8 cellular contexts compared by ENCODE assay signal in the genomic region with DNA sequence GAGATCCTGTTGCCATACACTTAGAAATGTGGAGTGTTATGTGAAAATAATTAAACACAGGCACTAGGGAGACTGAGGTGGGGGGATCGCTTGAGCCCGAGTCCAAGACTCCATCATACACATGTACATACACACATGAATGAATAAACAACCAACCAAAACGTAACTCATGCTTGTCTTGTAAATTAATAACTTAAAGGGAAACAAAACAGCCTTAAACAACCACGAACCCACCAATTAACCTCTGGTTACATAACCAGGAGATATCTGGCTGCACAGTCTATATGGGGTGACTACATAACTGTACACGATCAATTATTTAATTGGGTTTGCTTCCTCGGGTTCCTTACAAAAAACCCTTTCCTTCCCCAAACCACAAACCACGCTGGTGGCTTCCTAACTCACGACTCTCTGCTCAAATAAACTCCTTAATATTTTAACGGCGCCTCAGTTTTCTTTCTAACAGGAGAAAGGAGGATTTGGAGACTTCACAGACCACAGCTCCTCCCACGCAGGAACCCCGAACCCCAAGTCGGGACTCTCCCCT. TPM values are rescaled to one million over a fixed set of nuclear protein-coding genes. Genes with fewer than 3 reads are reported as not detected.
DNase-seq lines count a peak whose midpoint lies in the region; ATAC-seq, FAIRE-seq and TF ChIP-seq lines count a peak whose summit lies in the region.

No MANE protein-coding gene starts in this region.

- peaks cover 8% of the 10 kb centered on the region; the same call in 1 of the 2 replicates for H3K9me3 ChIP-seq in SU-DHL-6 (ENCODE audit: insufficient read depth, low read length)

- H3F3A ChIP-seq in SU-DHL-6 (ENCODE audit: insufficient read depth) = no peaks in the 10 kb centered on the region

- peaks cover 21% of the 10 kb centered on the region; the same call in 1 of the 2 replicates for H3K36me3 ChIP-seq in SU-DHL-6 (ENCODE audit: low read length)

- TF ChIP-seq POLR2A in GM12892 (IDR thresholded peaks at IDR 0.05; ENCODE audit: low read depth, low read length) = no peak

- peak overlapping the region; percentile 81 for H3K4me3 ChIP-seq in GM12875 (ENCODE audit: low read depth, low read length)
- peak overlapping the region; percentile 96 for H3K4me3 ChIP-seq in SU-DHL-6 (ENCODE audit: insufficient read depth, low read length, poor library complexity, severe bottlenecking)
- H3K4me3 ChIP-seq in fibroblast of the aortic adventitia (ENCODE audit: low read depth, low read length) = peak overlapping the region; percentile 82

- H3K9me2 ChIP-seq in SU-DHL-6 (replicated peaks; ENCODE audit: insufficient read depth, low read length) = no peaks in the 10 kb centered on the region

- H2AFZ ChIP-seq in SU-DHL-6 (ENCODE audit: low read depth, low read length, severe bottlenecking) = peak overlapping the region; percentile 87

- H3K4me2 ChIP-seq in SU-DHL-6 (ENCODE audit: low read depth, low read length, poor library complexity, severe bottlenecking) = peak overlapping the region; percentile 89

- no peaks in the 10 kb centered on the region for H4K20me1 ChIP-seq in SU-DHL-6 (ENCODE audit: low read depth, low read length)

- H3K27ac ChIP-seq in SU-DHL-6 (ENCODE audit: low read depth, low read length) = peak overlapping the region; percentile 40

- H3K9ac ChIP-seq in SU-DHL-6 (ENCODE audit: low read length) = peak overlapping the region; percentile 83

- TF ChIP-seq CTCF in GM12875 (IDR thresholded peaks at IDR 0.05; ENCODE audit: borderline replicate concordance, insufficient read depth, low read depth, low read length) (no peak), SU-DHL-6 (IDR thresholded peaks at IDR 0.05; ENCODE audit: insufficient read depth, low read length, poor library complexity, severe bottlenecking) (no peak), fibroblast of the aortic adventitia (IDR thresholded peaks at IDR 0.05; ENCODE audit: insufficient read depth, low read length) (no peak)

- no peak for FAIRE-seq in GM12892 (lab: Jason Lieb, UNC)

- DNase-seq in fibroblast of the aortic adventitia (ENCODE audit: low read depth) = peak; percentile 11
- peak; percentile 8 for DNase-seq in pons (ENCODE audit: low spot score)
- DNase-seq in ecto neural progenitor cell (ENCODE audit: low spot score) = no peak
- DNase-seq in GM12892 (ENCODE audit: insufficient read length) = no peak
- no peak for DNase-seq in NCI-H1417 (lab: John Stamatoyannopoulos, UW)

- ATAC-seq in HG02763 (IDR thresholded peaks at IDR 0.05; ENCODE audit: unreplicated experiment) = peak; percentile 16

- peaks cover 55% of the 10 kb centered on the region for H3K79me2 ChIP-seq in SU-DHL-6 (ENCODE audit: insufficient read depth, low read length)

- no peaks in the 10 kb centered on the region for H3K27me3 ChIP-seq in SU-DHL-6 (ENCODE audit: low read length)

RNA-seq across cellular contexts. Expression of a gene that starts 0.8 kb away (rescaled TPM):
- total RNA-seq in fibroblast of the aortic adventitia (ENCODE audit: low replicate concordance) = 2.0 and 3.6 TPM in 2 replicates
- 4.5 TPM for polyA plus RNA-seq in GM12892 (2012; ENCODE audit: missing spikeins)

RNA-seq across cellular contexts. Expression of a gene that starts 26.3 kb away (rescaled TPM):
- total RNA-seq in fibroblast of the aortic adventitia (ENCODE audit: low replicate concordance) = 7.4 and 9.4 TPM in 2 replicates
- polyA plus RNA-seq in GM12892 (2012; ENCODE audit: missing spikeins) = 4.4 TPM

Comparison
In these comparisons a context has a peak if more than half of its experiments do, and no peak if none do; other contexts are left out.
1. DNase-seq: peak in fibroblast of the aortic adventitia (single experiment) and pons (single experiment); none in ecto neural progenitor cell (single experiment), GM12892 (single experiment) and NCI-H1417 (0 of 3).
2. Peak in every context shown above with its lines, with median percentiles within 50 percentile points of each other: H3K4me3 ChIP-seq.